In the genomic region with DNA sequence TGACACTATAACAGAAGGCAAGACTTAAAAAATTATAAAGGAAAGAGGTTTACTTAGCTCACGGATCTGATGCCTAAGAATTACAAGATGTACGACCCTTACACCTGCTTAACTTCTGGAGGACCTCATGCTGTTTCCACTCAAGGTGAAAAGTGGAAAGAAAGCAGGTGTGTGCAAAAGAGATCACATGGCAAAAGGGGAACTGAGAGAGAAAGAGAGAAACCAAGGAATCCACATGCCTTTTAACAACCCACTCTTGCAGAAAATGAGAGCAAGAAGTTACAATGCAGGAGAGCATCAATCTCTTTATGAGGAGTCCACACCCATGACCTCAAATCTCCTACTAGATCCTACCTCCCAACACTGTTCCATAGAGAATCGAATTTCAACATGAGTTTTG, we compare ENCODE assay signal across 27 cellular contexts.
"Had no signal": no experiment of that assay in that cellular context is flagged by ENCODE, and none has a peak within 500 bp of the region (broad histone marks: within the 10 kb centered on the region; RNA-seq: fewer than 3 reads in every experiment).

No MANE protein-coding gene starts in this region.

- H3K9me3 ChIP-seq: neutrophil, ovary, right atrium auricular region, thoracic aorta, upper lobe of right lung had no signal

- H3K27me3 Mint-ChIP-seq: naive B cell; progenitor cell of endocrine pancreas; stimulated activated naive CD8-positive, alpha-beta T cell treated with anti-CD3 and anti-CD28 coated beads, Interleukin-15, Interleukin-2, amounts not matched to agents 100 ng/mL and 50 ng/mL, for 24 hours had no signal

- H3K9ac ChIP-seq: neural progenitor cell had no signal

- H3K27ac ChIP-seq: hepatocyte, left ventricle myocardium inferior, neural progenitor cell, neutrophil, ovary, right atrium auricular region, skin epidermis, suprapubic skin, thoracic aorta, tibial artery, upper lobe of right lung had no signal

- H2AFZ ChIP-seq: hepatocyte, neural progenitor cell had no signal

- H3K4me1 Mint-ChIP-seq: mesothelial cell of epicardium; naive B cell; natural killer cell; nephron progenitor cell; neural progenitor cell; stimulated activated effector memory CD8-positive, alpha-beta T cell treated with anti-CD3 and anti-CD28 coated beads, Interleukin-12 subunit alpha, Interleukin-12 subunit beta, amount 100 ng/mL, for 72 hours had no signal

- H3K4me3 Mint-ChIP-seq: mesothelial cell of epicardium; naive B cell; natural killer cell; nephron progenitor cell; neural progenitor cell; stimulated activated effector memory CD8-positive, alpha-beta T cell treated with anti-CD3 and anti-CD28 coated beads, Interleukin-12 subunit alpha, Interleukin-12 subunit beta, amount 100 ng/mL, for 72 hours; stimulated activated naive CD8-positive, alpha-beta T cell treated with anti-CD3 and anti-CD28 coated beads, Interleukin-15, Interleukin-2, amounts not matched to agents 100 ng/mL and 50 ng/mL, for 24 hours had no signal

- H3K27ac Mint-ChIP-seq: mesothelial cell of epicardium; naive B cell; natural killer cell; nephron progenitor cell; neural progenitor cell; progenitor cell of endocrine pancreas; stimulated activated effector memory CD8-positive, alpha-beta T cell treated with anti-CD3 and anti-CD28 coated beads, Interleukin-12 subunit alpha, Interleukin-12 subunit beta, amount 100 ng/mL, for 72 hours; stimulated activated naive CD8-positive, alpha-beta T cell treated with anti-CD3 and anti-CD28 coated beads, Interleukin-15, Interleukin-2, amounts not matched to agents 100 ng/mL and 50 ng/mL, for 24 hours had no signal

- H3K4me2 ChIP-seq: hepatocyte, neural progenitor cell had no signal

- H3K36me3 ChIP-seq: left ventricle myocardium inferior, neural progenitor cell, neutrophil, ovary, right atrium auricular region, suprapubic skin, thoracic aorta, tibial artery, upper lobe of right lung had no signal

- H3K79me2 ChIP-seq: hepatocyte had no signal

- FAIRE-seq: urothelium cell line had no signal

- H3K36me3 Mint-ChIP-seq: mesothelial cell of epicardium; naive B cell; neural progenitor cell; stimulated activated effector memory CD8-positive, alpha-beta T cell treated with anti-CD3 and anti-CD28 coated beads, Interleukin-12 subunit alpha, Interleukin-12 subunit beta, amount 100 ng/mL, for 72 hours had no signal

- ATAC-seq: natural killer cell; sciatic nerve; stimulated activated effector memory CD8-positive, alpha-beta T cell treated with anti-CD3 and anti-CD28 coated beads, Interleukin-12 subunit alpha, Interleukin-12 subunit beta, amount 100 ng/mL, for 72 hours; upper lobe of right lung had no signal

- H3K4me3 ChIP-seq: hepatocyte, left ventricle myocardium inferior, lung, neural progenitor cell, ovary, right atrium auricular region, skin epidermis, suprapubic skin, thoracic aorta, tibial artery, upper lobe of right lung had no signal

- DNase-seq: islet precursor cell; left ventricle myocardium inferior; mesendoderm; naive B cell; natural killer cell; nephron progenitor cell; occipital lobe; ovary; stimulated activated CD4-positive, alpha-beta T cell treated with anti-CD3 and anti-CD28 coated beads, Interleukin-4, amount 100 ng/mL, for 24 hours; stimulated activated naive CD4-positive, alpha-beta T cell; tibial artery; trophoblast cell; upper lobe of right lung had no signal

- H3K27me3 ChIP-seq: hepatocyte, neural progenitor cell, neutrophil, ovary, right atrium auricular region, suprapubic skin, tibial artery, upper lobe of right lung had no signal

- H3K4me1 ChIP-seq: left ventricle myocardium inferior, neural progenitor cell, right atrium auricular region, suprapubic skin, tibial artery, upper lobe of right lung had no signal
